Comparison of ENCODE assay signal across 1 cellular context in the genomic region with DNA sequence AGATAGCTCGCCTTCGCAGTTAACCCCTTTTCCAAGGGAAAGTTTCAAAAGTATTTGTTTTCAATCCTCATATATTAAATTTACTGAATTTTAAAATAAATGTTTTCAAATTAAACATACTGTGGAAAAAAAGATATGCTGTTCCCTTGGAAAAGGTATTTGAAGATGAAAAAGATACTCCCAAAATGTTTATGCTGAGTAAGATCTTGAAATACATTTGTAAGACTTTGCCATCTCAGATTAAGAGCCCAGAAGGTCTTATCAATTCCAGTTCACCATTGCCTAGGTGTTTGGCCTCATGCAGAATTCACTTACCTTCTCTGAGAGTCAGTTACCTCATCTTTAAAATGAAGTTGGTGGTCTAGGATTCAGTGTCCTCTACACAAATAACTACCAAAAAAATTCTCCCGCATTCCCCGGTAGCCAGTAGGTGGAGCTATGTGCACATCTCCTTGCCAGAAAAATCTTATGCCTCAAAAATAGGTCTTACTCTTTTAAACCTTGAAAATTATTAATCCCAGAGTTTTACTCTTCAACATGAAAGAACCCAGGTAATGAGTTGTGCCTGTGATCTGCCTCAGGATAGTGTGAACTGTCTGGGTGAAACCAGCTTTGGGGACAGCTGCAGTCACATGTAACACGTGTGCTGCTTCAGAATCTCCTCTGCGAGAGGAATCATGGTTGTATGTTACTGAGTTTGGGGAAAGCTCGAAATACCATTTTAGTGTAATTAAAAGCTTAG.
TF ChIP-seq lines count a peak whose summit lies in the region.

No MANE protein-coding gene starts in this region.

TF ChIP-seq in GM23338, 12 proteins besides CTCF, POLR2A, EP300 and RAD21 (continued from another document):
- TF ChIP-seq, protein P1, sequence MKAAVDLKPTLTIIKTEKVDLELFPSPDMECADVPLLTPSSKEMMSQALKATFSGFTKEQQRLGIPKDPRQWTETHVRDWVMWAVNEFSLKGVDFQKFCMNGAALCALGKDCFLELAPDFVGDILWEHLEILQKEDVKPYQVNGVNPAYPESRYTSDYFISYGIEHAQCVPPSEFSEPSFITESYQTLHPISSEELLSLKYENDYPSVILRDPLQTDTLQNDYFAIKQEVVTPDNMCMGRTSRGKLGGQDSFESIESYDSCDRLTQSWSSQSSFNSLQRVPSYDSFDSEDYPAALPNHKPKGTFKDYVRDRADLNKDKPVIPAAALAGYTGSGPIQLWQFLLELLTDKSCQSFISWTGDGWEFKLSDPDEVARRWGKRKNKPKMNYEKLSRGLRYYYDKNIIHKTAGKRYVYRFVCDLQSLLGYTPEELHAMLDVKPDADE (IDR thresholded peaks at IDR 0.05), result no peak
- TF ChIP-seq ZNF114 (CRISPR knock-in tag; IDR thresholded peaks at IDR 0.05) (no peak), STAT1 (IDR thresholded peaks at IDR 0.05; ENCODE audit: unreplicated experiment) (no peak)
- TF ChIP-seq, protein P2, sequence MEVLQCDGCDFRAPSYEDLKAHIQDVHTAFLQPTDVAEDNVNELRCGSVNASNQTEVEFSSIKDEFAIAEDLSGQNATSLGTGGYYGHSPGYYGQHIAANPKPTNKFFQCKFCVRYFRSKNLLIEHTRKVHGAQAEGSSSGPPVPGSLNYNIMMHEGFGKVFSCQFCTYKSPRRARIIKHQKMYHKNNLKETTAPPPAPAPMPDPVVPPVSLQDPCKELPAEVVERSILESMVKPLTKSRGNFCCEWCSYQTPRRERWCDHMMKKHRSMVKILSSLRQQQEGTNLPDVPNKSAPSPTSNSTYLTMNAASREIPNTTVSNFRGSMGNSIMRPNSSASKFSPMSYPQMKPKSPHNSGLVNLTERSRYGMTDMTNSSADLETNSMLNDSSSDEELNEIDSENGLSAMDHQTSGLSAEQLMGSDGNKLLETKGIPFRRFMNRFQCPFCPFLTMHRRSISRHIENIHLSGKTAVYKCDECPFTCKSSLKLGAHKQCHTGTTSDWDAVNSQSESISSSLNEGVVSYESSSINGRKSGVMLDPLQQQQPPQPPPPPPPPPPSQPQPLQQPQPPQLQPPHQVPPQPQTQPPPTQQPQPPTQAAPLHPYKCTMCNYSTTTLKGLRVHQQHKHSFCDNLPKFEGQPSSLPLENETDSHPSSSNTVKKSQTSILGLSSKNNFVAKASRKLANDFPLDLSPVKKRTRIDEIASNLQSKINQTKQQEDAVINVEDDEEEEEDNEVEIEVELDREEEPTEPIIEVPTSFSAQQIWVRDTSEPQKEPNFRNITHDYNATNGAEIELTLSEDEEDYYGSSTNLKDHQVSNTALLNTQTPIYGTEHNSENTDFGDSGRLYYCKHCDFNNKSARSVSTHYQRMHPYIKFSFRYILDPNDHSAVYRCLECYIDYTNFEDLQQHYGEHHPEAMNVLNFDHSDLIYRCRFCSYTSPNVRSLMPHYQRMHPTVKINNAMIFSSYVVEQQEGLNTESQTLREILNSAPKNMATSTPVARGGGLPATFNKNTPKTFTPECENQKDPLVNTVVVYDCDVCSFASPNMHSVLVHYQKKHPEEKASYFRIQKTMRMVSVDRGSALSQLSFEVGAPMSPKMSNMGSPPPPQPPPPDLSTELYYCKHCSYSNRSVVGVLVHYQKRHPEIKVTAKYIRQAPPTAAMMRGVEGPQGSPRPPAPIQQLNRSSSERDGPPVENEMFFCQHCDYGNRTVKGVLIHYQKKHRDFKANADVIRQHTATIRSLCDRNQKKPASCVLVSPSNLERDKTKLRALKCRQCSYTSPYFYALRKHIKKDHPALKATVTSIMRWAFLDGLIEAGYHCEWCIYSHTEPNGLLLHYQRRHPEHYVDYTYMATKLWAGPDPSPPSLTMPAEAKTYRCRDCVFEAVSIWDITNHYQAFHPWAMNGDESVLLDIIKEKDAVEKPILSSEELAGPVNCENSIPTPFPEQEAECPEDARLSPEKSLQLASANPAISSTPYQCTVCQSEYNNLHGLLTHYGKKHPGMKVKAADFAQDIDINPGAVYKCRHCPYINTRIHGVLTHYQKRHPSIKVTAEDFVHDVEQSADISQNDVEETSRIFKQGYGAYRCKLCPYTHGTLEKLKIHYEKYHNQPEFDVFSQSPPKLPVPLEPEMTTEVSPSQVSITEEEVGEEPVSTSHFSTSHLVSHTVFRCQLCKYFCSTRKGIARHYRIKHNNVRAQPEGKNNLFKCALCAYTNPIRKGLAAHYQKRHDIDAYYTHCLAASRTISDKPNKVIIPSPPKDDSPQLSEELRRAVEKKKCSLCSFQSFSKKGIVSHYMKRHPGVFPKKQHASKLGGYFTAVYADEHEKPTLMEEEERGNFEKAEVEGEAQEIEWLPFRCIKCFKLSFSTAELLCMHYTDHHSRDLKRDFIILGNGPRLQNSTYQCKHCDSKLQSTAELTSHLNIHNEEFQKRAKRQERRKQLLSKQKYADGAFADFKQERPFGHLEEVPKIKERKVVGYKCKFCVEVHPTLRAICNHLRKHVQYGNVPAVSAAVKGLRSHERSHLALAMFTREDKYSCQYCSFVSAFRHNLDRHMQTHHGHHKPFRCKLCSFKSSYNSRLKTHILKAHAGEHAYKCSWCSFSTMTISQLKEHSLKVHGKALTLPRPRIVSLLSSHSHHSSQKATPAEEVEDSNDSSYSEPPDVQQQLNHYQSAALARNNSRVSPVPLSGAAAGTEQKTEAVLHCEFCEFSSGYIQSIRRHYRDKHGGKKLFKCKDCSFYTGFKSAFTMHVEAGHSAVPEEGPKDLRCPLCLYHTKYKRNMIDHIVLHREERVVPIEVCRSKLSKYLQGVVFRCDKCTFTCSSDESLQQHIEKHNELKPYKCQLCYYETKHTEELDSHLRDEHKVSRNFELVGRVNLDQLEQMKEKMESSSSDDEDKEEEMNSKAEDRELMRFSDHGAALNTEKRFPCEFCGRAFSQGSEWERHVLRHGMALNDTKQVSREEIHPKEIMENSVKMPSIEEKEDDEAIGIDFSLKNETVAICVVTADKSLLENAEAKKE (CRISPR knock-in tag; IDR thresholded peaks at IDR 0.05), result no peak
